8 cellular contexts compared by ENCODE assay signal in genomic region chr5:134003957-134004625, GRCh38. TPM values are rescaled to one million over a fixed set of nuclear protein-coding genes. Genes with fewer than 3 reads are reported as not detected.
DNase-seq lines count a peak whose midpoint lies in the region; ATAC-seq and TF ChIP-seq lines count a peak whose summit lies in the region.

No MANE protein-coding gene starts in this region.

- DNase-seq in CD8-positive, alpha-beta T cell, result peak in 5 of 7 experiments; percentile 12 to 55 (median 18)
- peak; percentile 65 for DNase-seq in activated CD4-positive, alpha-beta T cell treated with anti-CD3 and anti-CD28 coated beads for 36 hours
- DNase-seq in dermis blood vessel endothelial cell (peak; percentile 64), lower lobe of right lung (peak; percentile 84), NCI-H446 treated with DMSO at 0.1 percent for 48 hours (lab: John Stamatoyannopoulos, UW) (no peak)
- peak; percentile 12 for DNase-seq in stimulated activated CD8-positive, alpha-beta memory T cell treated with anti-CD3 and anti-CD28 coated beads, Interleukin-12 subunit alpha, Interleukin-12 subunit beta, amount 100 ng/mL, for 1 hour (ENCODE audit: low read depth)

- intact Hi-C loops in CD8-positive, alpha-beta T cell (cut with DNase I, micrococcal nuclease), result loop anchor here (1.0 to 10.0 kb wide), 7 partner anchors 222 to 901 kb away; partner anchors contain the start of genes JADE2 (in 2 of the 2), UBE2B (in 2 of the 2), DDX46 (in 1 of the 2) and PCBD2 (in 1 of the 2)
- intact Hi-C loops in activated CD4-positive, alpha-beta T cell treated with anti-CD3 and anti-CD28 coated beads for 36 hours (cut with DNase I, micrococcal nuclease), result loop anchor here (1.0 to 10.0 kb wide), 12 partner anchors 35 to 1042 kb away; partner anchors contain the start of genes C5orf15 (in 2 of the 2), JADE2 (in 2 of the 2), SEC24A (in 1 of the 2) and TCF7 (in 1 of the 2)
- intact Hi-C loops in lower lobe of right lung (cut with DNase I), result no loop called here

- H3K4me3 ChIP-seq in CD8-positive, alpha-beta T cell (ENCODE audit: low read depth, low read length), result peak overlapping the region; percentile 68
- H3K4me3 ChIP-seq in lower lobe of right lung, result peak overlapping the region; percentile 88

- H3K4me1 ChIP-seq in CD8-positive, alpha-beta T cell (ENCODE audit: insufficient read depth, low read length), result peaks cover 30% of the 10 kb centered on the region
- peaks cover 52% of the 10 kb centered on the region for H3K4me1 ChIP-seq in lower lobe of right lung

- peaks cover 14% of the 10 kb centered on the region for H3K36me3 Mint-ChIP-seq in CD8-positive, alpha-beta T cell
- peaks cover 43% of the 10 kb centered on the region for H3K36me3 Mint-ChIP-seq in activated CD4-positive, alpha-beta T cell treated with anti-CD3 and anti-CD28 coated beads for 36 hours (ENCODE audit: low read depth)

- peaks cover 50% of the 10 kb centered on the region for H3K4me1 Mint-ChIP-seq in CD8-positive, alpha-beta T cell (ENCODE audit: low read depth)
- H3K4me1 Mint-ChIP-seq in activated CD4-positive, alpha-beta T cell treated with anti-CD3 and anti-CD28 coated beads for 36 hours, result peaks cover 50% of the 10 kb centered on the region

- CTCF ChIA-PET in CD8-positive, alpha-beta T cell (lab: Charles Lee), result interaction anchor here (1.1 to 1.6 kb wide), 2 partner anchors 23 to 36 kb away, joined by 4 to 5 read pairs; no protein-coding TSS in a partner anchor
- CTCF ChIA-PET in activated CD4-positive, alpha-beta T cell treated with anti-CD3 and anti-CD28 coated beads for 36 hours (lab: Charles Lee), result interaction anchor here (0.6 to 1.5 kb wide), 9 partner anchors 10 to 583 kb away, joined by 3 to 7 read pairs (median 3); no protein-coding TSS in a partner anchor

- no peak for ATAC-seq in CD8-positive, alpha-beta T cell
- peak; percentile 33 for ATAC-seq in GM19452 (IDR thresholded peaks at IDR 0.05; ENCODE audit: unreplicated experiment)
- peak; percentile 23 for ATAC-seq in HG03521 (IDR thresholded peaks at IDR 0.05; ENCODE audit: unreplicated experiment)
- peak; percentile 5 for ATAC-seq in activated CD4-positive, alpha-beta T cell treated with anti-CD3 and anti-CD28 coated beads for 36 hours
- peak; percentile 56 to 68 for ATAC-seq in lower lobe of right lung

- H3K9me3 Mint-ChIP-seq in CD8-positive, alpha-beta T cell, result no peaks in the 10 kb centered on the region
- H3K9me3 Mint-ChIP-seq in activated CD4-positive, alpha-beta T cell treated with anti-CD3 and anti-CD28 coated beads for 36 hours (ENCODE audit: low read depth), result no peaks in the 10 kb centered on the region

- H3K27ac ChIP-seq in CD8-positive, alpha-beta T cell (ENCODE audit: low read depth, low read length), result peak overlapping the region; percentile 81
- H3K27ac ChIP-seq in lower lobe of right lung, result peak overlapping the region; percentile 97

- H3K36me3 ChIP-seq in CD8-positive, alpha-beta T cell (ENCODE audit: insufficient read depth, low read length), result peaks cover 5% of the 10 kb centered on the region
- H3K36me3 ChIP-seq in lower lobe of right lung, result peaks cover 8% of the 10 kb centered on the region

- no peaks in the 10 kb centered on the region for H3K9me3 ChIP-seq in CD8-positive, alpha-beta T cell (ENCODE audit: low read length)
- H3K9me3 ChIP-seq in lower lobe of right lung, result no peaks in the 10 kb centered on the region

- no peaks in the 10 kb centered on the region for H3K27me3 Mint-ChIP-seq in CD8-positive, alpha-beta T cell (ENCODE audit: low read depth)
- H3K27me3 Mint-ChIP-seq in activated CD4-positive, alpha-beta T cell treated with anti-CD3 and anti-CD28 coated beads for 36 hours, result no peaks in the 10 kb centered on the region

- peak overlapping the region; percentile 95 for H3K4me3 Mint-ChIP-seq in CD8-positive, alpha-beta T cell
- peak overlapping the region; percentile 94 for H3K4me3 Mint-ChIP-seq in activated CD4-positive, alpha-beta T cell treated with anti-CD3 and anti-CD28 coated beads for 36 hours

- TF ChIP-seq CTCF in CD8-positive, alpha-beta T cell (IDR thresholded peaks at IDR 0.05), result no peak
- TF ChIP-seq CTCF in lower lobe of right lung (IDR thresholded peaks at IDR 0.05), result no peak

- peak overlapping the region; percentile 97 for H3K27ac Mint-ChIP-seq in CD8-positive, alpha-beta T cell
- H3K27ac Mint-ChIP-seq in activated CD4-positive, alpha-beta T cell treated with anti-CD3 and anti-CD28 coated beads for 36 hours, result peak overlapping the region; percentile 98

- no peaks in the 10 kb centered on the region for H3K27me3 ChIP-seq in CD8-positive, alpha-beta T cell (ENCODE audit: insufficient read depth, low read length)
- no peaks in the 10 kb centered on the region for H3K27me3 ChIP-seq in lower lobe of right lung (ENCODE audit: low read depth)

- POLR2A ChIA-PET in CD8-positive, alpha-beta T cell (lab: Charles Lee), result interaction anchor here (0.6 to 1.6 kb wide), 7 partner anchors 12 to 522 kb away, joined by 3 to 8 read pairs (median 3); partner anchors contain the start of gene SKP1
- POLR2A ChIA-PET in activated CD4-positive, alpha-beta T cell treated with anti-CD3 and anti-CD28 coated beads for 36 hours (lab: Charles Lee), result interaction anchor here (0.8 to 1.8 kb wide), 4 partner anchors 11 to 172 kb away, joined by 3 to 5 read pairs (median 4); no protein-coding TSS in a partner anchor

RNA-seq across cellular contexts. Expression of gene VDAC1, which starts 0.7 kb away (rescaled TPM):
- total RNA-seq in CD8-positive, alpha-beta T cell, result 10 to 100 TPM; 68.1 to 71.1 TPM
- 100 to 1,000 TPM; 482 to 486 TPM for total RNA-seq in activated CD4-positive, alpha-beta T cell treated with anti-CD3 and anti-CD28 coated beads for 36 hours
- total RNA-seq in dermis blood vessel endothelial cell (261 and 425 TPM in 2 replicates), lower lobe of right lung (125 TPM)

RNA-seq across cellular contexts. Expression of gene C5orf15, which starts 35.7 kb away (rescaled TPM):
- total RNA-seq in CD8-positive, alpha-beta T cell, result 10 to 100 TPM; 12.4 to 13.0 TPM
- 10 to 100 TPM; 28.7 to 38.7 TPM for total RNA-seq in activated CD4-positive, alpha-beta T cell treated with anti-CD3 and anti-CD28 coated beads for 36 hours
- 26.4 and 30.7 TPM in 2 replicates for total RNA-seq in dermis blood vessel endothelial cell
- 31.1 TPM for total RNA-seq in lower lobe of right lung
